19 cellular contexts compared by ENCODE assay signal in genomic region chr15:81886586-81886985, GRCh38.
A peak's percentile ranks its signal among the peaks of the same experiment; 100 is the strongest.
DNase-seq lines count a peak whose midpoint lies in the region; ATAC-seq and TF ChIP-seq lines count a peak whose summit lies in the region.
"Had no signal": no experiment of that assay in that cellular context is flagged by ENCODE, and none has a peak within 500 bp of the region (broad histone marks: within the 10 kb centered on the region; RNA-seq: fewer than 3 reads in every experiment).

No MANE protein-coding gene starts in this region.

- H3K4me3 ChIP-seq in choroid plexus epithelial cell (ENCODE audit: low read depth, low read length) (no peak overlapping the region), skeletal muscle cell (ENCODE audit: low read depth, low read length) (no peak overlapping the region), psoas muscle (no peak overlapping the region)
- H3K4me3 ChIP-seq: PC-9 had no signal

- CTCF ChIA-PET in RWPE1 (lab: Yijun Ruan, JAX), result no interaction called here

- H3K27me3 ChIP-seq in psoas muscle (ENCODE audit: insufficient read depth in 3 of 3, low read length in 2 of 3), result no peaks in the 10 kb centered on the region

- H3K9me3 ChIP-seq in psoas muscle, result no peaks in the 10 kb centered on the region

- WGBS in psoas muscle, 3 donors, result 72 to 81% (median 80%) methylated on average over 6 of the region's 6 CpGs

- H3K27ac ChIP-seq in RWPE1 (no peak overlapping the region), psoas muscle (no peak overlapping the region)
- H3K27ac ChIP-seq: HL-60, PC-9 had no signal

- no peaks in the 10 kb centered on the region for H3K36me3 ChIP-seq in psoas muscle (ENCODE audit: insufficient read depth in 1 of 2, low read depth in 1 of 2)

- H3K4me1 ChIP-seq in psoas muscle, result peaks cover 6% of the 10 kb centered on the region

- POLR2A ChIA-PET in RWPE1 (lab: Yijun Ruan, JAX; ENCODE audit: low non-redundant PET), result no interaction called here

- peak; percentile 54 for DNase-seq in H4 (ENCODE audit: low spot score)
- DNase-seq in RWPE1 (ENCODE audit: low spot score), result peak; percentile 34
- peak; percentile 85 for DNase-seq in choroid plexus epithelial cell (ENCODE audit: low read depth)
- peak; percentile 60 for DNase-seq in skeletal muscle cell (ENCODE audit: low read depth)
- no peak for DNase-seq in A172 (ENCODE audit: low spot score)
- DNase-seq in NCI-H524 (lab: John Stamatoyannopoulos, UW), result no peak
- DNase-seq in psoas muscle, result no peak
- DNase-seq: Calu3; CD4-positive, CD25-positive, alpha-beta regulatory T cell; DMS79 treated with DMSO at 0.1 percent for 48 hours; GF-D8; MV-4-11; NCI-H1436 treated with DMSO at 0.1 percent for 48 hours; NCI-H2081 treated with DMSO at 0.1 percent for 48 hours; NCI-H748 treated with DMSO at 0.1 percent for 48 hours had no signal

- TF ChIP-seq CTCF in RWPE1 (conservative IDR thresholded peaks at IDR 0.05; ENCODE audit: low read depth) (no peak), choroid plexus epithelial cell (conservative IDR thresholded peaks at IDR 0.05; ENCODE audit: low read depth, low read length) (no peak), psoas muscle (IDR thresholded peaks at IDR 0.05) (no peak)

- intact Hi-C loops in psoas muscle (cut with DNase I), result no loop called here

- ATAC-seq in psoas muscle, result no peak
- ATAC-seq: HepG2, Right ventricle myocardium inferior had no signal

Comparison
In these comparisons a context has a peak if more than half of its experiments do, and no peak if none do; other contexts are left out.
1. DNase-seq: peak in H4 (single experiment), RWPE1 (single experiment), choroid plexus epithelial cell (single experiment) and skeletal muscle cell (single experiment); none in A172 (single experiment), NCI-H524 (0 of 2) and psoas muscle (0 of 2).